In genomic region chr5:87966213-87966612, GRCh38 we compare ENCODE assay signal across 28 cellular contexts.
"Had no signal": no experiment of that assay in that cellular context is flagged by ENCODE, and none has a peak within 500 bp of the region (broad histone marks: within the 10 kb centered on the region; RNA-seq: fewer than 3 reads in every experiment).

No MANE protein-coding gene starts in this region.

- H3K79me2 ChIP-seq: parathyroid adenoma had no signal

- ATAC-seq: natural killer cell; psoas muscle; right cardiac atrium; sciatic nerve; stimulated activated memory B cell treated with anti-CD40 and anti-IgM and Interleukin-4, amounts not matched to agents 10 μg/mL and 1 μg/mL and 100 μg/mL, for 72 hours; stimulated activated naive CD8-positive, alpha-beta T cell treated with anti-CD3 and anti-CD28 coated beads, Interleukin-15, amount 100 ng/mL, for 72 hours; stimulated activated naive CD8-positive, alpha-beta T cell treated with anti-CD3 and anti-CD28 coated beads, Interleukin-15, Interleukin-2, amounts not matched to agents 100 U/mL and 50 U/mL, for 24 hours; upper lobe of right lung had no signal

- H3K4me1 ChIP-seq: neural progenitor cell, parathyroid adenoma, psoas muscle, spleen, suprapubic skin, testis, tibial artery, transverse colon, upper lobe of right lung, uterus had no signal

- H3K4me2 ChIP-seq: neural progenitor cell, smooth muscle cell had no signal

- H3K27me3 ChIP-seq: neural progenitor cell, ovary, spleen, suprapubic skin, testis, tibial artery, transverse colon, upper lobe of right lung, uterus had no signal

- H3K9ac ChIP-seq: neural progenitor cell, parathyroid adenoma had no signal

- H3K4me3 ChIP-seq: neural progenitor cell, ovary, psoas muscle, skin epidermis, smooth muscle cell, spleen, suprapubic skin, testis, tibial artery, transverse colon, upper lobe of right lung, uterus had no signal

- H3K36me3 ChIP-seq: neural progenitor cell, ovary, spleen, suprapubic skin, tibial artery, transverse colon, upper lobe of right lung, uterus had no signal

- DNase-seq: natural killer cell; occipital lobe; ovary; posterior cingulate gyrus; psoas muscle; right cardiac atrium; spleen; stimulated activated CD4-positive, alpha-beta T cell treated with anti-CD3 and anti-CD28 coated beads, Interleukin-12 subunit alpha, Interleukin-12 subunit beta, amount 100 ng/mL, for 4 hours; stimulated activated CD4-positive, alpha-beta T cell treated with anti-CD3 and anti-CD28 coated beads, Interleukin-1b, Interleukin-23, amount 100 ng/mL, for 48 hours; stimulated activated CD4-positive, alpha-beta T cell treated with anti-CD3 and anti-CD28 coated beads, Interleukin-4, amount 100 ng/mL, for 1 hour; stimulated activated CD4-positive, alpha-beta T cell treated with anti-CD3 and anti-CD28 coated beads, Interleukin-4, amount 100 ng/mL, for 4 hours; stimulated activated CD8-positive, alpha-beta memory T cell treated with anti-CD3 and anti-CD28 coated beads, Interleukin-4, amount 100 ng/mL, for 48 hours; stimulated activated naive CD4-positive, alpha-beta T cell; stimulated activated naive CD8-positive, alpha-beta T cell treated with anti-CD3 and anti-CD28 coated beads, Interleukin-15, amount 100 ng/mL, for 72 hours; stimulated activated naive CD8-positive, alpha-beta T cell treated with anti-CD3 and anti-CD28 coated beads, Interleukin-15, Interleukin-2, amounts not matched to agents 100 U/mL and 50 U/mL, for 24 hours; substantia nigra; testis; tibial artery; transverse colon; upper lobe of right lung; uterus had no signal

- H3K27ac ChIP-seq: neural progenitor cell, ovary, parathyroid adenoma, psoas muscle, skin epidermis, spleen, suprapubic skin, testis, tibial artery, transverse colon, upper lobe of right lung, uterus had no signal

- H2AFZ ChIP-seq: neural progenitor cell, parathyroid adenoma had no signal

- H3K9me3 ChIP-seq: ovary, psoas muscle, spleen, suprapubic skin, testis, tibial artery, transverse colon, upper lobe of right lung, uterus had no signal
